ENCODE assay signal across 8 cellular contexts in genomic region chr19:54209058-54209747, GRCh38. TPM values are rescaled to one million over a fixed set of nuclear protein-coding genes. Genes with fewer than 3 reads are reported as not detected.
DNase-seq lines count a peak whose midpoint lies in the region; ATAC-seq and TF ChIP-seq lines count a peak whose summit lies in the region.

No MANE protein-coding gene starts in this region.

- CTCF ChIA-PET in GM10248 (lab: Yijun Ruan, JAX): interaction anchor here (1.0 kb wide), 1 partner anchor 182 kb away, joined by 3 read pairs; no protein-coding TSS in a partner anchor

- POLR2A ChIA-PET in GM10248 (lab: Yijun Ruan, JAX): interaction anchor here (1.1 to 5.7 kb wide), 4 partner anchors 9 to 20 kb away, joined by 3 to 30 read pairs (median 8); partner anchors contain the start of genes MBOAT7, RPS9 and TSEN34

- TF ChIP-seq CTCF in left lung (IDR thresholded peaks at IDR 0.05) (no peak), GM10248 (IDR thresholded peaks at IDR 0.05; ENCODE audit: control extremely low read depth, extremely low read depth, low read depth, missing control alignments) (no peak)

- H3K4me3 ChIP-seq in adipocyte (ENCODE audit: low read length) (peak overlapping the region; percentile 14), left lung (peak overlapping the region in 1 of 2 donors; percentile 1), thymus (ENCODE audit: low read length) (no peak overlapping the region)

- intact Hi-C loops in left lung (cut with DNase I): no loop called here

- H3K27ac ChIP-seq in left lung: peak overlapping the region; percentile 90 to 97
- peak overlapping the region; percentile 46 for H3K27ac ChIP-seq in thymus (ENCODE audit: low read depth)

- ATAC-seq in left lung: peak; percentile 0
- no peak for ATAC-seq in HG02623 (IDR thresholded peaks at IDR 0.05; ENCODE audit: unreplicated experiment)

- H3K4me1 ChIP-seq in adipocyte (ENCODE audit: control insufficient read depth, insufficient read depth, low read length) (peaks cover 68% of the 10 kb centered on the region), left lung (peaks cover 66 to 94% of the 10 kb centered on the region in 2 donors), thymus (ENCODE audit: control insufficient read depth, insufficient read depth, low read length) (peaks cover 15% of the 10 kb centered on the region)

- peak overlapping the region; percentile 58 for H3K9ac ChIP-seq in adipocyte (ENCODE audit: low read length)

- no peaks in the 10 kb centered on the region for H3K9me3 ChIP-seq in adipocyte (ENCODE audit: control insufficient read depth, low read length)
- no peaks in the 10 kb centered on the region for H3K9me3 ChIP-seq in left lung
- no peaks in the 10 kb centered on the region for H3K9me3 ChIP-seq in thymus (ENCODE audit: control insufficient read depth)

- H3K27me3 ChIP-seq in adipocyte (replicated peaks; ENCODE audit: control insufficient read depth, insufficient read depth, low read length) (no peaks in the 10 kb centered on the region), left lung (no peaks in the 10 kb centered on the region), thymus (ENCODE audit: control insufficient read depth, insufficient read depth) (no peaks in the 10 kb centered on the region)

- H3K36me3 ChIP-seq in adipocyte (ENCODE audit: control insufficient read depth, insufficient read depth, low read length, severe bottlenecking) (peaks cover 46% of the 10 kb centered on the region), left lung (peaks cover 3 to 46% of the 10 kb centered on the region in 2 donors), thymus (ENCODE audit: control insufficient read depth, insufficient read depth) (peaks cover 45% of the 10 kb centered on the region)

- WGBS in thymus: 83% methylated on average over 23 of the region's 23 CpGs

- peak; percentile 41 for DNase-seq in activated T-cell treated with anti-CD3 and anti-CD28 coated beads for 48 hours (ENCODE audit: low read depth)
- no peak for DNase-seq in activated T-cell treated with anti-CD3 and anti-CD28 coated beads, Interleukin-2, amount 50 U/mL, for 1 hour
- DNase-seq in adipocyte (ENCODE audit: low read depth): no peak
- DNase-seq in left lung: peak in 1 of 2 donors; percentile 82
- no peak for DNase-seq in GM10248 (ENCODE audit: extremely low spot score)
- DNase-seq in RPMI8226: no peak

RNA-seq across cellular contexts. Expression of gene RPS9, which starts 8.5 kb away (rescaled TPM):
- 1,000 to 10,000 TPM; 1,023 to 1,099 TPM for total RNA-seq in left lung
- 3,716 TPM for polyA plus RNA-seq in thymus

RNA-seq across cellular contexts. Expression of gene LILRB3, which starts 13.6 kb away (rescaled TPM):
- 10 to 100 TPM; 21.8 to 90.8 TPM for total RNA-seq in left lung
- 15.5 TPM for polyA plus RNA-seq in thymus

RNA-seq across cellular contexts. Expression of gene TSEN34, which starts 18.1 kb away (rescaled TPM):
- 10 to 100 TPM; 32.2 to 34.4 TPM for total RNA-seq in left lung
- 38.8 TPM for polyA plus RNA-seq in thymus

RNA-seq across cellular contexts. Expression of gene MBOAT7, which starts 19.8 kb away (rescaled TPM):
- 100 to 1,000 TPM in 1 of 2 donors, 10 to 100 TPM in 1; 98.5 to 102 TPM for total RNA-seq in left lung
- 24.6 TPM for polyA plus RNA-seq in thymus

RNA-seq across cellular contexts. Expression of gene LILRA6, which starts 33.4 kb away (rescaled TPM):
- 10 to 100 TPM in 1 of 2 donors, 1 to 10 TPM in 1; 7.3 to 51.5 TPM for total RNA-seq in left lung
- 3.9 TPM for polyA plus RNA-seq in thymus
